12 cellular contexts compared by ENCODE assay signal in genomic region chr2:49044680-49045079, GRCh38.
A peak's percentile ranks its signal among the peaks of the same experiment; 100 is the strongest.
DNase-seq lines count a peak whose midpoint lies in the region; ATAC-seq lines count a peak whose summit lies in the region.
"Had no signal": no experiment of that assay in that cellular context is flagged by ENCODE, and none has a peak within 500 bp of the region (broad histone marks: within the 10 kb centered on the region; RNA-seq: fewer than 3 reads in every experiment).

No MANE protein-coding gene starts in this region.

- no peaks in the 10 kb centered on the region for H3K4me1 Mint-ChIP-seq in stimulated activated naive CD8-positive, alpha-beta T cell treated with anti-CD3 and anti-CD28 coated beads, Interleukin-15, amount 100 ng/mL, for 72 hours
- H3K4me1 Mint-ChIP-seq: T-helper 17 cell had no signal

- no peak for ATAC-seq in stimulated activated naive CD8-positive, alpha-beta T cell treated with anti-CD3 and anti-CD28 coated beads, Interleukin-15, amount 100 ng/mL, for 72 hours
- ATAC-seq: T-helper 17 cell had no signal

- no peak overlapping the region for H3K4me3 Mint-ChIP-seq in stimulated activated naive CD8-positive, alpha-beta T cell treated with anti-CD3 and anti-CD28 coated beads, Interleukin-15, amount 100 ng/mL, for 72 hours
- H3K4me3 Mint-ChIP-seq: HFFc6, T-helper 17 cell had no signal

- H3K9me3 Mint-ChIP-seq in stimulated activated naive CD8-positive, alpha-beta T cell treated with anti-CD3 and anti-CD28 coated beads, Interleukin-15, amount 100 ng/mL, for 72 hours = no peaks in the 10 kb centered on the region

- no peaks in the 10 kb centered on the region for H3K27me3 Mint-ChIP-seq in stimulated activated naive CD8-positive, alpha-beta T cell treated with anti-CD3 and anti-CD28 coated beads, Interleukin-15, amount 100 ng/mL, for 72 hours
- H3K27me3 Mint-ChIP-seq: T-helper 17 cell had no signal

- no peaks in the 10 kb centered on the region for H3K27me3 ChIP-seq in HAP-1 (ENCODE audit: low read depth)

- no peaks in the 10 kb centered on the region; the same call in 1 of the 2 replicates for H3K4me1 ChIP-seq in HAP-1

- no peak overlapping the region for H3K4me3 ChIP-seq in HAP-1

- no peaks in the 10 kb centered on the region for H3K36me3 ChIP-seq in HAP-1 (replicated peaks)

- DNase-seq in COR-L47 (lab: John Stamatoyannopoulos, UW) (peak; percentile 80), HAP-1 (ENCODE audit: low spot score in 2 of 2) (peak; percentile 35 to 37), SK-MEL-5 (ENCODE audit: low read depth, low spot score) (peak; percentile 42), iPS-NIHi7 (ENCODE audit: extremely low spot score) (peak; percentile 31), KG1 (lab: John Stamatoyannopoulos, UW) (no peak), glomerular visceral epithelial cell (ENCODE audit: extremely low spot score) (no peak)
- DNase-seq in activated CD4-positive, alpha-beta T cell treated with anti-CD3 and anti-CD28 coated beads, Interleukin-2, amount 50 U/mL, for 4 hours = no peak
- no peak for DNase-seq in stimulated activated naive CD8-positive, alpha-beta T cell treated with anti-CD3 and anti-CD28 coated beads, Interleukin-15, amount 100 ng/mL, for 72 hours
- DNase-seq: HFFc6, NCI-H510A treated with DMSO at 0.1 percent for 48 hours, substantia nigra, T-helper 17 cell had no signal

- no peak overlapping the region for H3K27ac Mint-ChIP-seq in stimulated activated naive CD8-positive, alpha-beta T cell treated with anti-CD3 and anti-CD28 coated beads, Interleukin-15, amount 100 ng/mL, for 72 hours
- H3K27ac Mint-ChIP-seq: HFFc6, T-helper 17 cell had no signal

- in situ Hi-C loops in HAP-1 (cut with MboI; ENCODE audit: low sequenced_read_pairs) = no loop called here
- in situ Hi-C loops in SK-MEL-5 (cut with HindIII; ENCODE audit: low pct_unique_long_range_greater_than_20kb, low sequenced_read_pairs) = no loop called here

- H3K9me3 ChIP-seq in HAP-1 = no peaks in the 10 kb centered on the region

Comparison
In these comparisons a context has a peak if more than half of its experiments do, and no peak if none do; other contexts are left out.
1. DNase-seq: peak in COR-L47 (single experiment), HAP-1 (2 of 2), SK-MEL-5 (single experiment) and iPS-NIHi7 (single experiment); none in activated CD4-positive, alpha-beta T cell treated with anti-CD3 and anti-CD28 coated beads, Interleukin-2, amount 50 U/mL, for 4 hours (0 of 2), KG1 (single experiment), glomerular visceral epithelial cell (single experiment) and stimulated activated naive CD8-positive, alpha-beta T cell treated with anti-CD3 and anti-CD28 coated beads, Interleukin-15, amount 100 ng/mL, for 72 hours (0 of 2).